ENCODE assay signal across 8 cellular contexts in the genomic region with DNA sequence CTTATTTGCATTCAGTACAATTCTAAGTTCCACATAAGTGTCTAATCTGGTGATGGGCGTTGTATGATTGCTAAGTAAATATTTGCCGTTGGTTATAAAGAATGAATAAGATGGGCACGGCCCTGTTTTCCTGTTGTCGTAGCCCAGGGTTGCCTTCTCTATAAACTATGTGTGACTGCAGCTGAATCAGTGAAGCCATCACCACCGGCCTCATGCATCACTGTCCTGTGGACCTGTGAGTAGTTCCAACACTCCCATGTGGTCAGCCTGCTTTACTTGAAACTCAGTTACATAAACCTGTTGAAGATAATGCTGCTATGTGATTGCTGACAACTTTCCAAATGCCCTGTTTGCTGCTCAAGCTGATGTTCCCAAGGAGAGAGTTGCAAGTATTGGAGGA. TPM values are rescaled to one million over a fixed set of nuclear protein-coding genes. Genes with fewer than 3 reads are reported as not detected.
DNase-seq lines count a peak whose midpoint lies in the region; ATAC-seq and TF ChIP-seq lines count a peak whose summit lies in the region.

No MANE protein-coding gene starts in this region.

- ATAC-seq in GM18907 (IDR thresholded peaks at IDR 0.05; ENCODE audit: unreplicated experiment) = no peak

- H3K4me1 Mint-ChIP-seq in CD4-positive, alpha-beta memory T cell = peaks cover 0 to 80% (median 72%) of the 10 kb centered on the region in 4 donors
- peaks cover 81% of the 10 kb centered on the region for H3K4me1 Mint-ChIP-seq in brain

- no peaks in the 10 kb centered on the region for H3K9me3 Mint-ChIP-seq in CD4-positive, alpha-beta memory T cell
- H3K9me3 Mint-ChIP-seq in brain = no peaks in the 10 kb centered on the region

- H3K9me2 ChIP-seq in MM.1S (replicated peaks; ENCODE audit: insufficient read depth, low read length) = no peaks in the 10 kb centered on the region

- H3K9me3 ChIP-seq in CD4-positive, alpha-beta memory T cell (ENCODE audit: control insufficient read depth in 1 of 2, low read length in 2 of 2) = no peaks in the 10 kb centered on the region
- H3K9me3 ChIP-seq in MM.1S (replicated peaks; ENCODE audit: insufficient read depth, low read length) (no peaks in the 10 kb centered on the region), mucosa of stomach (ENCODE audit: control insufficient read depth, low read length) (no peaks in the 10 kb centered on the region), WERI-Rb-1 (ENCODE audit: severe bottlenecking) (no peaks in the 10 kb centered on the region)

- H4K20me1 ChIP-seq in MM.1S (ENCODE audit: insufficient read depth, low read length) = no peaks in the 10 kb centered on the region

- peak overlapping the region; percentile 95 for H3K9ac ChIP-seq in MM.1S (ENCODE audit: low read length)
- peak overlapping the region; percentile 49 for H3K9ac ChIP-seq in mucosa of stomach (ENCODE audit: low read length)

- peak overlapping the region in 7 of 8 donors; percentile 38 to 85 (median 76) for H3K4me3 Mint-ChIP-seq in CD4-positive, alpha-beta memory T cell
- no peak overlapping the region for H3K4me3 Mint-ChIP-seq in brain

- peak overlapping the region; percentile 5 to 41 for H3K4me3 ChIP-seq in CD4-positive, alpha-beta memory T cell (ENCODE audit: low read length in 2 of 2)
- H3K4me3 ChIP-seq in MM.1S (ENCODE audit: low read length) (0 out of 2 replicates have a peak overlapping the region, but pooled peaks have one; percentile 6), mucosa of stomach (ENCODE audit: low read length) (no peak overlapping the region), WERI-Rb-1 (ENCODE audit: low read depth, low read length) (no peak overlapping the region)

- H3F3A ChIP-seq in MM.1S (ENCODE audit: insufficient read depth, low read length) = peaks cover 41% of the 10 kb centered on the region

- H3K4me2 ChIP-seq in MM.1S (ENCODE audit: low read depth, low read length) = peak overlapping the region; percentile 92

- peak overlapping the region; percentile 99 for H3K27ac ChIP-seq in CD4-positive, alpha-beta memory T cell (ENCODE audit: low read depth, low read length)
- peak overlapping the region; percentile 98 for H3K27ac ChIP-seq in MM.1S (ENCODE audit: low read length)
- no peak overlapping the region for H3K27ac ChIP-seq in WERI-Rb-1

- H3K36me3 ChIP-seq in CD4-positive, alpha-beta memory T cell (ENCODE audit: insufficient read depth, low read length) = no peaks in the 10 kb centered on the region
- H3K36me3 ChIP-seq in MM.1S (replicated peaks; ENCODE audit: insufficient read depth, low read length) (no peaks in the 10 kb centered on the region), mucosa of stomach (ENCODE audit: control insufficient read depth, insufficient read depth, low read length) (no peaks in the 10 kb centered on the region), WERI-Rb-1 (no peaks in the 10 kb centered on the region)

- H3K79me2 ChIP-seq in MM.1S (ENCODE audit: low read length) = no peaks in the 10 kb centered on the region

- TF ChIP-seq CTCF in MM.1S (IDR thresholded peaks at IDR 0.05; ENCODE audit: low read length) = no peak
- TF ChIP-seq CTCF in brain (conservative IDR thresholded peaks at IDR 0.05) = no peak
- no peak for TF ChIP-seq CTCF in WERI-Rb-1 (IDR thresholded peaks at IDR 0.05; ENCODE audit: low read depth, low read length)

- H3K36me3 Mint-ChIP-seq in CD4-positive, alpha-beta memory T cell = peaks cover 0 to 8% of the 10 kb centered on the region in 2 donors
- H3K36me3 Mint-ChIP-seq in brain = no peaks in the 10 kb centered on the region

- CTCF ChIA-PET in CD4-positive, alpha-beta memory T cell (lab: Charles Lee; ENCODE audit: partially characterized antibody) = interaction anchor here (1.0 to 4.1 kb wide), 4 partner anchors 23 to 80 kb away, joined by 3 to 39 read pairs (median 5); partner anchors contain the start of gene KLF6
- CTCF ChIA-PET in HEK293T (lab: Yijun Ruan, JAX) = no interaction called here

- intact Hi-C loops in CD4-positive, alpha-beta memory T cell (cut with micrococcal nuclease) = no loop called here

- H3K4me1 ChIP-seq in CD4-positive, alpha-beta memory T cell (ENCODE audit: insufficient read depth, low read length) = peaks cover 98% of the 10 kb centered on the region
- peaks cover 47% of the 10 kb centered on the region for H3K4me1 ChIP-seq in MM.1S (ENCODE audit: low read length)
- H3K4me1 ChIP-seq in mucosa of stomach (ENCODE audit: control insufficient read depth, insufficient read depth, low read length) = peaks cover 86% of the 10 kb centered on the region

- POLR2A ChIA-PET in CD4-positive, alpha-beta memory T cell (lab: Charles Lee; ENCODE audit: partially characterized antibody) = interaction anchor here (0.6 to 17.8 kb wide), 23 partner anchors 9 to 268 kb away, joined by 3 to 1468 read pairs (median 7); partner anchors contain the start of gene KLF6
- POLR2A ChIA-PET in HEK293T (lab: Yijun Ruan, JAX) = interaction anchor here (0.6 to 3.6 kb wide), 5 partner anchors 21 to 46 kb away, joined by 3 to 41 read pairs (median 3); partner anchors contain the start of gene KLF6

- H2AFZ ChIP-seq in MM.1S (ENCODE audit: low read length) = no peak overlapping the region

- H3K27me3 ChIP-seq in CD4-positive, alpha-beta memory T cell (ENCODE audit: insufficient read depth, low read length) = no peaks in the 10 kb centered on the region
- H3K27me3 ChIP-seq in MM.1S (replicated peaks; ENCODE audit: insufficient read depth, low read length) = no peaks in the 10 kb centered on the region
- H3K27me3 ChIP-seq in mucosa of stomach (ENCODE audit: control insufficient read depth, insufficient read depth, low read length) = no peaks in the 10 kb centered on the region
- H3K27me3 ChIP-seq in WERI-Rb-1 (ENCODE audit: insufficient read depth, low read depth, severe bottlenecking) = no peaks in the 10 kb centered on the region

- peak; percentile 23 to 74 (median 46) for DNase-seq in CD4-positive, alpha-beta memory T cell
- no peak for DNase-seq in MM.1S
- no peak for DNase-seq in pons (ENCODE audit: low spot score)
- no peak for DNase-seq in WERI-Rb-1
- DNase-seq in HEK293T (ENCODE audit: extremely low spot score) = no peak

- no peak overlapping the region for H3K27ac Mint-ChIP-seq in CD4-positive, alpha-beta memory T cell
- peak overlapping the region in 3 of 5 experiments; percentile 5 to 24 (median 16) for H3K27ac Mint-ChIP-seq in brain

- H3K27me3 Mint-ChIP-seq in CD4-positive, alpha-beta memory T cell = no peaks in the 10 kb centered on the region
- H3K27me3 Mint-ChIP-seq in brain = peaks cover 2% of the 10 kb centered on the region

TF ChIP-seq in HEK293T, 16 proteins besides CTCF, POLR2A, EP300 and RAD21:
- no peak for TF ChIP-seq FOXA1 (IDR thresholded peaks at IDR 0.05)
- TF ChIP-seq ELF4 (IDR thresholded peaks at IDR 0.05) = no peak
- TF ChIP-seq, protein P1, sequence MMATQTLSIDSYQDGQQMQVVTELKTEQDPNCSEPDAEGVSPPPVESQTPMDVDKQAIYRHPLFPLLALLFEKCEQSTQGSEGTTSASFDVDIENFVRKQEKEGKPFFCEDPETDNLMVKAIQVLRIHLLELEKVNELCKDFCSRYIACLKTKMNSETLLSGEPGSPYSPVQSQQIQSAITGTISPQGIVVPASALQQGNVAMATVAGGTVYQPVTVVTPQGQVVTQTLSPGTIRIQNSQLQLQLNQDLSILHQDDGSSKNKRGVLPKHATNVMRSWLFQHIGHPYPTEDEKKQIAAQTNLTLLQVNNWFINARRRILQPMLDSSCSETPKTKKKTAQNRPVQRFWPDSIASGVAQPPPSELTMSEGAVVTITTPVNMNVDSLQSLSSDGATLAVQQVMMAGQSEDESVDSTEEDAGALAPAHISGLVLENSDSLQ (IDR thresholded peaks at IDR 0.05) = no peak
- no peak for TF ChIP-seq SP1 (IDR thresholded peaks at IDR 0.05)
- no peak for TF ChIP-seq CTBP1 (IDR thresholded peaks at IDR 0.05; ENCODE audit: borderline replicate concordance)
- TF ChIP-seq ARNT (IDR thresholded peaks at IDR 0.05) = no peak
- no peak for TF ChIP-seq TARDBP (IDR thresholded peaks at IDR 0.05)
- TF ChIP-seq SUZ12 (IDR thresholded peaks at IDR 0.05) = no peak
- no peak for TF ChIP-seq ZNF384 (IDR thresholded peaks at IDR 0.05)
- no peak for TF ChIP-seq LEF1 (IDR thresholded peaks at IDR 0.05; ENCODE audit: borderline replicate concordance)

RNA-seq across cellular contexts. Expression of gene KLF6, which starts 21.6 kb away (rescaled TPM):
- 100 to 1,000 TPM; 291 to 311 TPM for total RNA-seq in CD4-positive, alpha-beta memory T cell
- polyA plus RNA-seq in CD4-positive, alpha-beta memory T cell = 100 to 1,000 TPM; 814 to 865 TPM
- polyA plus RNA-seq in brain (ENCODE audit: insufficient read depth, low read depth, low replicate concordance) = 34.8 TPM

Comparison
In these comparisons a context has a peak if more than half of its experiments do, and no peak if none do; other contexts are left out.
1. DNase-seq: peak in CD4-positive, alpha-beta memory T cell (5 of 5); none in MM.1S (single experiment), pons (single experiment), WERI-Rb-1 (single experiment) and HEK293T (single experiment).
2. H3K4me3 ChIP-seq: peak in CD4-positive, alpha-beta memory T cell (2 of 2) and MM.1S (single experiment); none in mucosa of stomach (single experiment) and WERI-Rb-1 (single experiment).
3. H3K27ac Mint-ChIP-seq: peak in brain (3 of 5); none in CD4-positive, alpha-beta memory T cell (0 of 7).
4. H3K4me3 Mint-ChIP-seq: peak in CD4-positive, alpha-beta memory T cell (7 of 8); none in brain (0 of 5).
5. RNA of gene KLF6, which starts 21.6 kb away (polyA plus RNA-seq): 814 to 865 TPM in CD4-positive, alpha-beta memory T cell; 34.8 TPM in brain (single experiment); every median in the first group is over 10 times any median in the second.